Comparison of ENCODE assay signal across 2 cellular contexts in genomic region chr2:74551530-74551929, GRCh38.
TF ChIP-seq lines count a peak whose summit lies in the region.

No MANE protein-coding gene starts in this region.

TF ChIP-seq in SK-N-SH, 30 proteins besides CTCF, POLR2A, EP300 and RAD21 (continued from another document):
- TF ChIP-seq USF1 (IDR thresholded peaks at IDR 0.05; ENCODE audit: borderline replicate concordance, low read depth) (no peak), USF2 (IDR thresholded peaks at IDR 0.05; ENCODE audit: borderline replicate concordance, low read depth, low read length) (no peak), FOXM1 (IDR thresholded peaks at IDR 0.05; ENCODE audit: low read depth) (no peak), FOSL2 (IDR thresholded peaks at IDR 0.05; ENCODE audit: borderline replicate concordance, low read depth) (no peak)
- TF ChIP-seq, protein P1, sequence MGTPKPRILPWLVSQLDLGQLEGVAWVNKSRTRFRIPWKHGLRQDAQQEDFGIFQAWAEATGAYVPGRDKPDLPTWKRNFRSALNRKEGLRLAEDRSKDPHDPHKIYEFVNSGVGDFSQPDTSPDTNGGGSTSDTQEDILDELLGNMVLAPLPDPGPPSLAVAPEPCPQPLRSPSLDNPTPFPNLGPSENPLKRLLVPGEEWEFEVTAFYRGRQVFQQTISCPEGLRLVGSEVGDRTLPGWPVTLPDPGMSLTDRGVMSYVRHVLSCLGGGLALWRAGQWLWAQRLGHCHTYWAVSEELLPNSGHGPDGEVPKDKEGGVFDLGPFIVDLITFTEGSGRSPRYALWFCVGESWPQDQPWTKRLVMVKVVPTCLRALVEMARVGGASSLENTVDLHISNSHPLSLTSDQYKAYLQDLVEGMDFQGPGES (IDR thresholded peaks at IDR 0.05; ENCODE audit: low read depth, low read length) = no peak

TF ChIP-seq in SK-N-SH treated with all-trans-retinoic acid at 6 μM for 48 hours, 23 proteins besides CTCF, POLR2A, EP300 and RAD21 (continued from another document):
- TF ChIP-seq CSRNP3 (CRISPR knock-in tag; IDR thresholded peaks at IDR 0.05) = no peak
- TF ChIP-seq PATZ1 (CRISPR knock-in tag; IDR thresholded peaks at IDR 0.05; ENCODE audit: borderline replicate concordance) = no peak
- no peak for TF ChIP-seq GLIS3 (CRISPR knock-in tag; IDR thresholded peaks at IDR 0.05)
